ENCODE assay signal across 1 cellular context in the genomic region with DNA sequence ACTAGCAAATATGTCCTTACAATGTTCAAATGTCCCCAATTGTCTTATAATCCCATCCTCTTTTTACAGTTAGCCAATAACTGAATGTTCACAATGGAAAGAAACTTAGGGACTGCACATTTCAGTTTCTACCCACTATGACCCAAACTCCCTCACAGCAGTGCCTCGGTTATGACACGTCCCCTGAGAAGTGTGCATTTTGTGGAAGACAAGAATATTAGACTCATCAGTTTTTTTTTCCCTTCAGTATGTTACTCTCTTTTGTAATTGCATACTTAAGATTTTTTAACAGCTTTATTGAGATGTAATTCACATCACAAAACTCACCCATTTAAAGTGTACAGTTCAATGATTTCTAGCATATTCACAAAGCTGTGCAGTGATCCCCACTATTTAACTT.
TF ChIP-seq lines count a peak whose summit lies in the region.

No MANE protein-coding gene starts in this region.

TF ChIP-seq in IMR-90, 13 proteins besides CTCF, POLR2A, EP300 and RAD21:
- TF ChIP-seq ELK1 (IDR thresholded peaks at IDR 0.05; ENCODE audit: borderline replicate concordance, low read depth, low read length) = no peak
- TF ChIP-seq RCOR1 (IDR thresholded peaks at IDR 0.05; ENCODE audit: insufficient replicate concordance, low read length) = no peak
- TF ChIP-seq MAFK (IDR thresholded peaks at IDR 0.05; ENCODE audit: low read depth, low read length) = no peak
- no peak for TF ChIP-seq CEBPB (IDR thresholded peaks at IDR 0.05; ENCODE audit: low read depth, low read length)
- no peak for TF ChIP-seq SMC3 (IDR thresholded peaks at IDR 0.05; ENCODE audit: low read depth, low read length)
- TF ChIP-seq MXI1 (IDR thresholded peaks at IDR 0.05; ENCODE audit: borderline replicate concordance, low read depth, low read length) = no peak
- no peak for TF ChIP-seq RFX5 (IDR thresholded peaks at IDR 0.05; ENCODE audit: low read depth, low read length)
- no peak for TF ChIP-seq CHD1 (IDR thresholded peaks at IDR 0.05; ENCODE audit: low read depth, low read length)
- TF ChIP-seq, protein P1, sequence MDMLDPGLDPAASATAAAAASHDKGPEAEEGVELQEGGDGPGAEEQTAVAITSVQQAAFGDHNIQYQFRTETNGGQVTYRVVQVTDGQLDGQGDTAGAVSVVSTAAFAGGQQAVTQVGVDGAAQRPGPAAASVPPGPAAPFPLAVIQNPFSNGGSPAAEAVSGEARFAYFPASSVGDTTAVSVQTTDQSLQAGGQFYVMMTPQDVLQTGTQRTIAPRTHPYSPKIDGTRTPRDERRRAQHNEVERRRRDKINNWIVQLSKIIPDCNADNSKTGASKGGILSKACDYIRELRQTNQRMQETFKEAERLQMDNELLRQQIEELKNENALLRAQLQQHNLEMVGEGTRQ (IDR thresholded peaks at IDR 0.05; ENCODE audit: low read depth, low read length) = no peak
- TF ChIP-seq BHLHE40 (IDR thresholded peaks at IDR 0.05; ENCODE audit: low read depth, low read length) = no peak
- TF ChIP-seq FOS (IDR thresholded peaks at IDR 0.05; ENCODE audit: low read depth, low read length) = no peak
- no peak for TF ChIP-seq MAZ (IDR thresholded peaks at IDR 0.05; ENCODE audit: borderline replicate concordance, low read depth, low read length)
- TF ChIP-seq NFE2L2 (IDR thresholded peaks at IDR 0.05; ENCODE audit: low read depth, low read length) = no peak
TF ChIP-seq in IMR-90: peak in this region for 0.
